In genomic region chr11:118530180-118530682, GRCh38 we compare ENCODE assay signal across 8 cellular contexts. TPM values are rescaled to one million over a fixed set of nuclear protein-coding genes. Genes with fewer than 3 reads are reported as not detected.
A peak's percentile ranks its signal among the peaks of the same experiment; 100 is the strongest.
DNase-seq lines count a peak whose midpoint lies in the region; ATAC-seq and TF ChIP-seq lines count a peak whose summit lies in the region.

No MANE protein-coding gene starts in this region.

- no peaks in the 10 kb centered on the region for H4K20me1 ChIP-seq in SK-N-SH (ENCODE audit: insufficient read depth)

- no peaks in the 10 kb centered on the region for H3K27me3 ChIP-seq in SK-N-SH (ENCODE audit: insufficient read depth)
- no peaks in the 10 kb centered on the region for H3K27me3 ChIP-seq in trophoblast cell (ENCODE audit: insufficient read depth, low read length)

- TF ChIP-seq CTCF in C4-2B (conservative IDR thresholded peaks at IDR 0.05) (no peak), SK-N-SH (IDR thresholded peaks at IDR 0.05) (no peak), fibroblast of mammary gland (conservative IDR thresholded peaks at IDR 0.05; ENCODE audit: control insufficient read depth, insufficient read depth, low read depth, low read length) (no peak)

- CTCF ChIA-PET in SK-N-SH (lab: Yijun Ruan, JAX) = interaction anchor here (0.8 to 1.6 kb wide), 4 partner anchors 25 to 359 kb away, joined by 3 to 4 read pairs (median 3); partner anchors contain the start of gene ARCN1

- H2AK5ac ChIP-seq in trophoblast cell (ENCODE audit: low read length) = no peak overlapping the region

- peak overlapping the region; percentile 77 for H4K12ac ChIP-seq in trophoblast cell (ENCODE audit: low read depth, low read length)

- no peaks in the 10 kb centered on the region for H3K9me2 ChIP-seq in SK-N-SH

- POLR2A ChIA-PET in SK-N-SH (lab: Yijun Ruan, JAX) = interaction anchor here (0.8 kb wide), 1 partner anchor 95 kb away, joined by 4 read pairs; no protein-coding TSS in a partner anchor

- H3K9ac ChIP-seq in SK-N-SH (peak overlapping the region; percentile 69), trophoblast cell (ENCODE audit: low read length) (no peak overlapping the region)

- peaks cover 14% of the 10 kb centered on the region for H3K79me1 ChIP-seq in trophoblast cell (ENCODE audit: low read length)

- H2BK5ac ChIP-seq in trophoblast cell (ENCODE audit: low read depth, low read length, poor library complexity) = no peak overlapping the region

- peak overlapping the region; percentile 89 for H4K8ac ChIP-seq in trophoblast cell (ENCODE audit: low read depth, low read length)

- H3K4me2 ChIP-seq in SK-N-SH (peak overlapping the region; percentile 95), trophoblast cell (ENCODE audit: low read length) (peak overlapping the region; percentile 66)

- no peak for TF ChIP-seq EP300 in SK-N-SH (IDR thresholded peaks at IDR 0.05; ENCODE audit: borderline replicate concordance in 1 of 2, low read depth in 1 of 2, low read length in 1 of 2)

- no peak overlapping the region for H3K23ac ChIP-seq in trophoblast cell (ENCODE audit: low read length)

- H2BK12ac ChIP-seq in trophoblast cell (ENCODE audit: low read length) = no peak overlapping the region

- no peak for TF ChIP-seq RAD21 in SK-N-SH (IDR thresholded peaks at IDR 0.05; ENCODE audit: low read length)

- H3K9me3 ChIP-seq in SK-N-SH (no peaks in the 10 kb centered on the region), trophoblast cell (ENCODE audit: insufficient read depth, low read depth, low read length) (no peaks in the 10 kb centered on the region)

- ATAC-seq in HG02852 (IDR thresholded peaks at IDR 0.05; ENCODE audit: unreplicated experiment) (peak; percentile 18), HG02763 (IDR thresholded peaks at IDR 0.05; ENCODE audit: unreplicated experiment) (no peak)
- no peak for ATAC-seq in activated CD4-positive, CD25-positive, alpha-beta regulatory T cell treated with anti-CD3 and anti-CD28 coated beads, Interleukin-2, amount 50 U/mL, for 24 hours

- H3K27ac ChIP-seq in C4-2B = peak overlapping the region; percentile 74
- H3K27ac ChIP-seq in SK-N-SH (ENCODE audit: low read depth in 2 of 2, low read length in 1 of 2) = peak overlapping the region in 1 of 2 experiments; percentile 78; a peak in 3 of 4 replicates
- H3K27ac ChIP-seq in trophoblast cell (ENCODE audit: low read depth, low read length) = no peak overlapping the region

- H3K4me3 ChIP-seq in SK-N-SH (ENCODE audit: low read depth in 2 of 2, low read length in 1 of 2) = peak overlapping the region; percentile 74 to 85
- H3K4me3 ChIP-seq in fibroblast of mammary gland (ENCODE audit: control insufficient read depth, low read depth, low read length) = peak overlapping the region; percentile 40
- peak overlapping the region; percentile 81 for H3K4me3 ChIP-seq in trophoblast cell (ENCODE audit: low read depth, low read length)

- DNase-seq in SK-N-SH (no peak), fibroblast of mammary gland (ENCODE audit: low read depth) (peak; percentile 8), trophoblast cell (no peak), AG20443 (ENCODE audit: low spot score) (no peak)

- peaks cover 4 to 18% of the 10 kb centered on the region in 2 experiments; a peak in 3 of 4 replicates for H3K4me1 ChIP-seq in SK-N-SH (ENCODE audit: control insufficient read depth in 1 of 2, insufficient read depth in 2 of 2, low read depth in 1 of 2, low read length in 1 of 2)
- peaks cover 10 to 15% of the 10 kb centered on the region in 2 experiments for H3K4me1 ChIP-seq in trophoblast cell (ENCODE audit: control insufficient read depth in 1 of 2, insufficient read depth in 2 of 2, low read length in 2 of 2)

- peak overlapping the region; percentile 79 for H3K14ac ChIP-seq in trophoblast cell (ENCODE audit: low read length)

- WGBS in SK-N-SH (ENCODE audit: low lambda C conversion rate) = 18% methylated on average over 6 of the region's 31 CpGs
- no CpG with 5 or more reads among the region's 31 CpGs for WGBS in trophoblast cell (ENCODE audit: extremely low coverage, insufficient coverage, insufficient read length)

- H3K4ac ChIP-seq in trophoblast cell (ENCODE audit: low read depth, low read length) = no peak overlapping the region

- H3K18ac ChIP-seq in trophoblast cell (ENCODE audit: low read length) = peak overlapping the region; percentile 52

- peak overlapping the region; percentile 92; the same call in 1 of the 2 replicates for H2AFZ ChIP-seq in SK-N-SH (ENCODE audit: low read depth)
- H2AFZ ChIP-seq in trophoblast cell (ENCODE audit: insufficient read depth, low read length, poor library complexity) = peak overlapping the region; percentile 98

- H3K36me3 ChIP-seq in SK-N-SH (replicated peaks in 1 of 2; ENCODE audit: control insufficient read depth in 1 of 2, insufficient read depth in 2 of 2, low read length in 1 of 2) = peaks cover 4 to 33% of the 10 kb centered on the region in 2 experiments
- peaks cover 17 to 21% of the 10 kb centered on the region in 2 experiments for H3K36me3 ChIP-seq in trophoblast cell (ENCODE audit: control insufficient read depth in 1 of 2, insufficient read depth in 2 of 2, low read length in 2 of 2)

- no peaks in the 10 kb centered on the region; the same call in 1 of the 2 replicates for H3K79me2 ChIP-seq in SK-N-SH (ENCODE audit: insufficient read depth)
- H3K79me2 ChIP-seq in trophoblast cell (ENCODE audit: control insufficient read depth, insufficient read depth, low read length, poor library complexity) = peaks cover 9% of the 10 kb centered on the region

- no peak overlapping the region for H2BK120ac ChIP-seq in trophoblast cell (ENCODE audit: insufficient read depth, low read length, poor library complexity)

- peak overlapping the region; percentile 58 for H4K91ac ChIP-seq in trophoblast cell (ENCODE audit: low read depth, low read length)

- peaks cover 17% of the 10 kb centered on the region for H3F3A ChIP-seq in SK-N-SH (replicated peaks; ENCODE audit: insufficient read depth)

TF ChIP-seq in SK-N-SH, 30 proteins besides CTCF, POLR2A, EP300 and RAD21:
- TF ChIP-seq POLR2AphosphoS5 (IDR thresholded peaks at IDR 0.05; ENCODE audit: low read depth, low read length) = 0 out of 2 replicates have a peak, but pooled peaks have one; percentile 8
- TF ChIP-seq FOXM1 (IDR thresholded peaks at IDR 0.05; ENCODE audit: low read depth) = no peak

RNA-seq across cellular contexts. Expression of gene TMEM25, which starts 0.8 kb away (rescaled TPM):
- polyA plus RNA-seq in SK-N-SH (2012; rRNA removed) = 30.0 and 31.0 TPM in 2 replicates
- polyA plus RNA-seq in SK-N-SH (2012; cell fraction: cytosol; rRNA removed) = 14.4 and 22.3 TPM in 2 replicates
- 79.0 and 84.7 TPM in 2 replicates for polyA plus RNA-seq in SK-N-SH (2012; cell fraction: nucleus; rRNA removed)
- polyA plus RNA-seq in trophoblast cell (2013) = 17.2 and 17.8 TPM in 2 replicates

RNA-seq across cellular contexts. Expression of gene TTC36, which starts 3.0 kb away (rescaled TPM):
- polyA plus RNA-seq in SK-N-SH (2012; rRNA removed) = 0.18 and 0.29 TPM in 2 replicates
- 0.05 and 0.12 TPM in 2 replicates for polyA plus RNA-seq in SK-N-SH (2012; cell fraction: cytosol; rRNA removed)
- 1.0 and 1.9 TPM in 2 replicates for polyA plus RNA-seq in SK-N-SH (2012; cell fraction: nucleus; rRNA removed)
- 0.10 and 0.12 TPM in 2 replicates for polyA plus RNA-seq in trophoblast cell (2013)

RNA-seq across cellular contexts. Expression of gene IFT46, which starts 35.5 kb away (rescaled TPM):
- 23.4 and 30.8 TPM in 2 replicates for polyA plus RNA-seq in SK-N-SH (2012; rRNA removed)
- polyA plus RNA-seq in SK-N-SH (2012; cell fraction: cytosol; rRNA removed) = 29.0 and 29.7 TPM in 2 replicates
- polyA plus RNA-seq in SK-N-SH (2012; cell fraction: nucleus; rRNA removed) = 25.3 and 30.0 TPM in 2 replicates
- polyA plus RNA-seq in trophoblast cell (2013) = 11.9 and 13.7 TPM in 2 replicates

RNA-seq across cellular contexts. Expression of gene ARCN1, which starts 42.0 kb away (rescaled TPM):
- 128 and 162 TPM in 2 replicates for polyA plus RNA-seq in SK-N-SH (2012; rRNA removed)
- 169 and 180 TPM in 2 replicates for polyA plus RNA-seq in SK-N-SH (2012; cell fraction: cytosol; rRNA removed)
- 42.1 and 91.4 TPM in 2 replicates for polyA plus RNA-seq in SK-N-SH (2012; cell fraction: nucleus; rRNA removed)
- polyA plus RNA-seq in trophoblast cell (2013) = 246 and 250 TPM in 2 replicates
